In genomic region chr2:130187789-130188431, GRCh38 we compare ENCODE assay signal across 13 cellular contexts. TPM values are rescaled to one million over a fixed set of nuclear protein-coding genes. Genes with fewer than 3 reads are reported as not detected.
A peak's percentile ranks its signal among the peaks of the same experiment; 100 is the strongest.
DNase-seq lines count a peak whose midpoint lies in the region; ATAC-seq, FAIRE-seq and TF ChIP-seq lines count a peak whose summit lies in the region.
"Not testable (repeated sequence)": the region's sequence is repeated elsewhere in the genome, so short reads cannot be mapped to it uniquely, and the experiment has no call there.
"Had no signal": no experiment of that assay in that cellular context is flagged by ENCODE, and none has a peak within 500 bp of the region (broad histone marks: within the 10 kb centered on the region; RNA-seq: fewer than 3 reads in every experiment).

No MANE protein-coding gene starts in this region.

- TF ChIP-seq RAD21 in HepG2 (CRISPR knock-in tag; IDR thresholded peaks at IDR 0.05) = not testable (repeated sequence)

- not testable (repeated sequence) for H2AFZ ChIP-seq in astrocyte (ENCODE audit: low read depth, low read length); HepG2 (ENCODE audit: low read length)

- peaks cover 11% of the 10 kb centered on the region for H3K36me3 Mint-ChIP-seq in astrocyte (ENCODE audit: low read depth, unreplicated experiment)
- peaks cover 15 to 37% of the 10 kb centered on the region in 2 donors for H3K36me3 Mint-ChIP-seq in stimulated activated naive B cell treated with anti-CD40 and anti-IgM and Interleukin-4, amounts not matched to agents 10 μg/mL and 1 μg/mL and 100 μg/mL, for 72 hours

- WGBS in HepG2 (ENCODE audit: low lambda C conversion rate) = 89% methylated on average over 8 of the region's 10 CpGs

- not testable (repeated sequence) for H3K9me3 Mint-ChIP-seq in astrocyte (ENCODE audit: unreplicated experiment); stimulated activated naive B cell treated with anti-CD40 and anti-IgM and Interleukin-4, amounts not matched to agents 10 μg/mL and 1 μg/mL and 100 μg/mL, for 72 hours

- not testable (repeated sequence) for BruUV-seq in HepG2 (replicated peaks; lab: Mats Ljungman, UMichigan)

- not testable (repeated sequence) for ATAC-seq in HepG2; stimulated activated naive B cell treated with anti-CD40 and anti-IgM and Interleukin-4, amounts not matched to agents 10 μg/mL and 1 μg/mL and 100 μg/mL, for 72 hours (replicated peaks)

- H3K27ac ChIP-seq in WERI-Rb-1 = peak overlapping the region; percentile 50
- not testable (repeated sequence) for H3K27ac ChIP-seq in astrocyte (ENCODE audit: low read depth, low read length); HepG2 (ENCODE audit: extremely low read length, insufficient read depth, low read length)

- H3K27me3 ChIP-seq in WERI-Rb-1 (ENCODE audit: insufficient read depth, low read depth, severe bottlenecking); astrocyte (ENCODE audit: insufficient read depth, low read length); HepG2 (ENCODE audit: control insufficient read depth in 1 of 2, insufficient read depth in 2 of 2, low read length in 2 of 2): not testable (repeated sequence)

- TF ChIP-seq POLR2A in HepG2 (IDR thresholded peaks at IDR 0.05; ENCODE audit: insufficient read depth in 1 of 2, low read depth in 2 of 2, low read length in 2 of 2) = peak in 1 of 2 experiments; percentile 41; a peak in 1 of 4 replicates

- CTCF ChIA-PET in HepG2 (lab: Yijun Ruan, JAX; ENCODE audit: low intra/inter-chr PET ratio, low total read pairs) = not testable (repeated sequence)

- POLR2A ChIA-PET in HepG2 (lab: Yijun Ruan, JAX) = interaction anchor here (0.6 to 2.7 kb wide), 2 partner anchors 19 to 1300 kb away, joined by 3 to 11 read pairs; no protein-coding TSS in a partner anchor

- peak overlapping the region; percentile 62 for H3K27ac Mint-ChIP-seq in astrocyte (ENCODE audit: unreplicated experiment)
- H3K27ac Mint-ChIP-seq in stimulated activated naive B cell treated with anti-CD40 and anti-IgM and Interleukin-4, amounts not matched to agents 10 μg/mL and 1 μg/mL and 100 μg/mL, for 72 hours = peak overlapping the region; percentile 77

- intact Hi-C loops in HepG2 (cut with micrococcal nuclease; ENCODE audit: unreplicated experiment) = not testable (repeated sequence)

- H3K36me3 ChIP-seq in WERI-Rb-1; astrocyte (ENCODE audit: insufficient read depth, low read length); HepG2 (replicated peaks in 1 of 2; ENCODE audit: control insufficient read depth in 1 of 2, insufficient read depth in 2 of 2, low read length in 2 of 2): not testable (repeated sequence)

- peaks cover 16% of the 10 kb centered on the region for H4K20me1 ChIP-seq in astrocyte (ENCODE audit: insufficient read depth, low read length)
- not testable (repeated sequence) for H4K20me1 ChIP-seq in HepG2 (ENCODE audit: insufficient read depth, low read length)

- not testable (repeated sequence) for H3K9ac ChIP-seq in astrocyte (ENCODE audit: low read length); HepG2 (ENCODE audit: insufficient read depth, low read depth, low read length)

- FAIRE-seq in HTR-8/SVneo (lab: Jason Lieb, UNC) (peak; percentile 76), HepG2 (lab: Jason Lieb, UNC) (peak; percentile 66)
- not testable (repeated sequence) for FAIRE-seq in astrocyte (lab: Jason Lieb, UNC)

- TF ChIP-seq EP300 in HepG2 (IDR thresholded peaks at IDR 0.05; ENCODE audit: low read depth in 2 of 2, low read length in 2 of 2); HepG2 (CRISPR knock-in tag; IDR thresholded peaks at IDR 0.05; ENCODE audit: borderline replicate concordance): not testable (repeated sequence)

- H3K4me1 ChIP-seq in astrocyte (ENCODE audit: insufficient read depth, low read length) (peaks cover 13% of the 10 kb centered on the region), HepG2 (ENCODE audit: insufficient read depth, low read length) (peaks cover 31% of the 10 kb centered on the region)

- in situ Hi-C loops in HepG2 (cut with HindIII; ENCODE audit: extremely low pct_ligation_motif_present, low pct_unique_long_range_greater_than_20kb) = loop anchor here (25.0 kb wide), 1 partner anchor 1299 kb away; the partner anchor contains the start of genes MZT2A and TUBA3D

- not testable (repeated sequence) for H3K4me2 ChIP-seq in astrocyte (ENCODE audit: low read length); HepG2 (ENCODE audit: low read depth, low read length)

- peaks cover 32% of the 10 kb centered on the region for H3K79me2 ChIP-seq in astrocyte (ENCODE audit: insufficient read depth, low read length)
- peaks cover 18% of the 10 kb centered on the region for H3K79me2 ChIP-seq in HepG2 (ENCODE audit: insufficient read depth, low read length)

- H3K4me3 Mint-ChIP-seq in astrocyte (ENCODE audit: unreplicated experiment); stimulated activated naive B cell treated with anti-CD40 and anti-IgM and Interleukin-4, amounts not matched to agents 10 μg/mL and 1 μg/mL and 100 μg/mL, for 72 hours: not testable (repeated sequence)

- H3K27me3 Mint-ChIP-seq in astrocyte (ENCODE audit: low read depth, unreplicated experiment); stimulated activated naive B cell treated with anti-CD40 and anti-IgM and Interleukin-4, amounts not matched to agents 10 μg/mL and 1 μg/mL and 100 μg/mL, for 72 hours: not testable (repeated sequence)

- H3K4me3 ChIP-seq in WERI-Rb-1 (ENCODE audit: low read depth, low read length); astrocyte (ENCODE audit: insufficient read depth, low read depth, low read length); HepG2 (replicated peaks in 1 of 3; ENCODE audit: insufficient read depth in 1 of 3, low read depth in 2 of 3, low read length in 3 of 3): not testable (repeated sequence)

- DNase-seq in DMS53 (lab: John Stamatoyannopoulos, UW) (peak; percentile 32), WERI-Rb-1 (peak; percentile 55), HepG2 (ENCODE audit: low spot score) (peak; percentile 39)
- DNase-seq in HTR-8/SVneo (ENCODE audit: insufficient read length, low spot score); astrocyte (ENCODE audit: low read depth); stimulated activated naive B cell treated with anti-CD40 and anti-IgM and Interleukin-4, amounts not matched to agents 10 μg/mL and 1 μg/mL and 100 μg/mL, for 72 hours: not testable (repeated sequence)

- not testable (repeated sequence) for TF ChIP-seq CTCF in WERI-Rb-1 (IDR thresholded peaks at IDR 0.05; ENCODE audit: low read depth, low read length); astrocyte (IDR thresholded peaks at IDR 0.05; ENCODE audit: insufficient read depth, low read depth, low read length); HepG2 (CRISPR knock-in tag; IDR thresholded peaks at IDR 0.05)

- H3K4me1 Mint-ChIP-seq in astrocyte (ENCODE audit: low read depth, unreplicated experiment) = peaks cover 21% of the 10 kb centered on the region
- peaks cover 10 to 24% of the 10 kb centered on the region in 2 donors for H3K4me1 Mint-ChIP-seq in stimulated activated naive B cell treated with anti-CD40 and anti-IgM and Interleukin-4, amounts not matched to agents 10 μg/mL and 1 μg/mL and 100 μg/mL, for 72 hours

- H3K9me3 ChIP-seq in WERI-Rb-1 (ENCODE audit: severe bottlenecking); astrocyte (ENCODE audit: insufficient read depth, low read depth, low read length); HepG2 (ENCODE audit: low read length): not testable (repeated sequence)

RNA-seq across cellular contexts. Expression of gene MZT2B, which starts 5.8 kb away (rescaled TPM):
- total RNA-seq in astrocyte (232 and 234 TPM in 2 replicates), HepG2 (2016; rRNA removed; fragmentation: Illumina TruSeq; extraction: Trizol) (308 and 410 TPM in 2 replicates)
- total RNA-seq in HepG2 (2016; cell fraction: cytosol; rRNA removed; fragmentation: Illumina TruSeq; extraction: Trizol; ENCODE audit: low read depth) = 664 and 798 TPM in 2 replicates
- 352 and 417 TPM in 2 replicates for total RNA-seq in HepG2 (2016; cell fraction: insoluble cytoplasmic fraction; rRNA removed; fragmentation: Illumina TruSeq; extraction: Trizol)
- 641 and 838 TPM in 2 replicates for total RNA-seq in HepG2 (2016; cell fraction: membrane; rRNA removed; fragmentation: Illumina TruSeq; extraction: Trizol)
- total RNA-seq in HepG2 (2016; cell fraction: nucleus; rRNA removed; fragmentation: Illumina TruSeq; extraction: Trizol) = 142 and 179 TPM in 2 replicates
- polyA plus RNA-seq in HepG2 (2011; rRNA removed) = 244 and 253 TPM in 2 replicates
- polyA plus RNA-seq in HepG2 (2011; cell fraction: cytosol; rRNA removed) = 121 and 325 TPM in 2 replicates
- polyA plus RNA-seq in HepG2 (2011; cell fraction: nucleus; rRNA removed) = 97.5 and 107 TPM in 2 replicates
- 208 and 248 TPM in 2 replicates for polyA plus RNA-seq in HepG2 (2012)
- 676 and 762 TPM in 2 replicates for polyA plus RNA-seq in HepG2 (2016; cell fraction: cytosol; fragmentation: Illumina TruSeq; extraction: Trizol; ENCODE audit: low read depth)
- polyA plus RNA-seq in HepG2 (2016; cell fraction: insoluble cytoplasmic fraction; fragmentation: Illumina TruSeq; extraction: Trizol; ENCODE audit: low read depth) = 300 and 324 TPM in 2 replicates
- polyA plus RNA-seq in HepG2 (2016; cell fraction: membrane; fragmentation: Illumina TruSeq; extraction: Trizol; ENCODE audit: low read depth) = 541 and 609 TPM in 2 replicates
- polyA plus RNA-seq in HepG2 (2016; cell fraction: nucleus; fragmentation: Illumina TruSeq; extraction: Trizol; ENCODE audit: insufficient read depth, low read depth) = 261 and 270 TPM in 2 replicates
- 12.3 and 45.2 TPM in 2 replicates for polyA minus RNA-seq in HepG2 (2011; rRNA and poly(A)+ RNA removed; ENCODE audit: low replicate concordance)
- polyA minus RNA-seq in HepG2 (2011; cell fraction: cytosol; rRNA and poly(A)+ RNA removed) = 53.2 and 58.8 TPM in 2 replicates
- 20.9 and 25.2 TPM in 2 replicates for polyA minus RNA-seq in HepG2 (2011; cell fraction: nucleus; rRNA and poly(A)+ RNA removed)

RNA-seq across cellular contexts. Expression of gene SMPD4, which starts 6.5 kb away (rescaled TPM):
- total RNA-seq in astrocyte = 60.1 and 66.3 TPM in 2 replicates
- total RNA-seq in HepG2 (2016; rRNA removed; fragmentation: Illumina TruSeq; extraction: Trizol) = 70.5 and 72.5 TPM in 2 replicates
- 16.2 and 16.4 TPM in 2 replicates for total RNA-seq in HepG2 (2016; cell fraction: cytosol; rRNA removed; fragmentation: Illumina TruSeq; extraction: Trizol; ENCODE audit: low read depth)
- total RNA-seq in HepG2 (2016; cell fraction: insoluble cytoplasmic fraction; rRNA removed; fragmentation: Illumina TruSeq; extraction: Trizol) = 63.3 and 71.6 TPM in 2 replicates
- total RNA-seq in HepG2 (2016; cell fraction: membrane; rRNA removed; fragmentation: Illumina TruSeq; extraction: Trizol) = 45.6 and 46.9 TPM in 2 replicates
- 70.7 and 77.5 TPM in 2 replicates for total RNA-seq in HepG2 (2016; cell fraction: nucleus; rRNA removed; fragmentation: Illumina TruSeq; extraction: Trizol)
- polyA plus RNA-seq in HepG2 (2011; rRNA removed) = 63.2 and 69.0 TPM in 2 replicates
- polyA plus RNA-seq in HepG2 (2011; cell fraction: cytosol; rRNA removed) = 27.2 and 39.1 TPM in 2 replicates
- 483 and 680 TPM in 2 replicates for polyA plus RNA-seq in HepG2 (2011; cell fraction: nucleus; rRNA removed)
- 53.0 and 69.5 TPM in 2 replicates for polyA plus RNA-seq in HepG2 (2012)
- polyA plus RNA-seq in HepG2 (2016; cell fraction: cytosol; fragmentation: Illumina TruSeq; extraction: Trizol; ENCODE audit: low read depth) = 12.9 and 14.8 TPM in 2 replicates
- 81.9 and 105 TPM in 2 replicates for polyA plus RNA-seq in HepG2 (2016; cell fraction: insoluble cytoplasmic fraction; fragmentation: Illumina TruSeq; extraction: Trizol; ENCODE audit: low read depth)
- 36.8 and 38.6 TPM in 2 replicates for polyA plus RNA-seq in HepG2 (2016; cell fraction: membrane; fragmentation: Illumina TruSeq; extraction: Trizol; ENCODE audit: low read depth)
- polyA plus RNA-seq in HepG2 (2016; cell fraction: nucleus; fragmentation: Illumina TruSeq; extraction: Trizol; ENCODE audit: insufficient read depth, low read depth) = 229 and 236 TPM in 2 replicates
- polyA minus RNA-seq in HepG2 (2011; rRNA and poly(A)+ RNA removed; ENCODE audit: low replicate concordance) = 39.1 and 125 TPM in 2 replicates
- polyA minus RNA-seq in HepG2 (2011; cell fraction: cytosol; rRNA and poly(A)+ RNA removed) = 39.4 and 44.1 TPM in 2 replicates
- polyA minus RNA-seq in HepG2 (2011; cell fraction: nucleus; rRNA and poly(A)+ RNA removed) = 82.9 and 90.9 TPM in 2 replicates

RNA-seq across cellular contexts. Expression of gene TUBA3E, which starts 10.3 kb away (rescaled TPM):
- total RNA-seq in astrocyte (not detected in 2 replicates), HepG2 (2016; rRNA removed; fragmentation: Illumina TruSeq; extraction: Trizol) (not detected in 2 replicates)
- total RNA-seq in HepG2 (2016; cell fraction: cytosol; rRNA removed; fragmentation: Illumina TruSeq; extraction: Trizol; ENCODE audit: low read depth) = not detected in 2 replicates
- total RNA-seq in HepG2 (2016; cell fraction: insoluble cytoplasmic fraction; rRNA removed; fragmentation: Illumina TruSeq; extraction: Trizol) = not detected in 2 replicates
- not detected in 2 replicates for total RNA-seq in HepG2 (2016; cell fraction: membrane; rRNA removed; fragmentation: Illumina TruSeq; extraction: Trizol)
- total RNA-seq in HepG2 (2016; cell fraction: nucleus; rRNA removed; fragmentation: Illumina TruSeq; extraction: Trizol) = not detected in 2 replicates
- not detected in 2 replicates for polyA plus RNA-seq in HepG2 (2011; rRNA removed)
- not detected in 2 replicates for polyA plus RNA-seq in HepG2 (2011; cell fraction: cytosol; rRNA removed)
- not detected in 2 replicates for polyA plus RNA-seq in HepG2 (2011; cell fraction: nucleus; rRNA removed)
- not detected in 2 replicates for polyA plus RNA-seq in HepG2 (2012)
- polyA plus RNA-seq in HepG2 (2016; cell fraction: cytosol; fragmentation: Illumina TruSeq; extraction: Trizol; ENCODE audit: low read depth) = not detected in 2 replicates
- polyA plus RNA-seq in HepG2 (2016; cell fraction: insoluble cytoplasmic fraction; fragmentation: Illumina TruSeq; extraction: Trizol; ENCODE audit: low read depth) = not detected in 2 replicates
- not detected in 2 replicates for polyA plus RNA-seq in HepG2 (2016; cell fraction: membrane; fragmentation: Illumina TruSeq; extraction: Trizol; ENCODE audit: low read depth)
- not detected in 2 replicates for polyA plus RNA-seq in HepG2 (2016; cell fraction: nucleus; fragmentation: Illumina TruSeq; extraction: Trizol; ENCODE audit: insufficient read depth, low read depth)
- not detected in 2 replicates for polyA minus RNA-seq in HepG2 (2011; rRNA and poly(A)+ RNA removed; ENCODE audit: low replicate concordance)
- polyA minus RNA-seq in HepG2 (2011; cell fraction: cytosol; rRNA and poly(A)+ RNA removed) = not detected in 2 replicates
- polyA minus RNA-seq in HepG2 (2011; cell fraction: nucleus; rRNA and poly(A)+ RNA removed) = not detected in 2 replicates
- total RNA-seq: Calu3; CD8-positive, alpha-beta memory T cell; G401; GM23248; M059J; OCI-LY7 had no signal
- polyA plus RNA-seq: CD14-positive monocyte; CD8-positive, alpha-beta memory T cell; GM23248 had no signal

RNA-seq across cellular contexts. Expression of gene CCDC74B, which starts 43.0 kb away (rescaled TPM):
- total RNA-seq in astrocyte = 3.0 and 3.7 TPM in 2 replicates
- 0.11 TPM in 1 of 2 replicates, not detected in the other for total RNA-seq in HepG2 (2016; rRNA removed; fragmentation: Illumina TruSeq; extraction: Trizol)
- total RNA-seq in HepG2 (2016; cell fraction: cytosol; rRNA removed; fragmentation: Illumina TruSeq; extraction: Trizol; ENCODE audit: low read depth) = 0.26 TPM in 1 of 2 replicates, not detected in the other
- 0.15 and 0.24 TPM in 2 replicates for total RNA-seq in HepG2 (2016; cell fraction: insoluble cytoplasmic fraction; rRNA removed; fragmentation: Illumina TruSeq; extraction: Trizol)
- 0.55 TPM in 1 of 2 replicates, not detected in the other for total RNA-seq in HepG2 (2016; cell fraction: membrane; rRNA removed; fragmentation: Illumina TruSeq; extraction: Trizol)
- 0.28 and 0.37 TPM in 2 replicates for total RNA-seq in HepG2 (2016; cell fraction: nucleus; rRNA removed; fragmentation: Illumina TruSeq; extraction: Trizol)
- polyA plus RNA-seq in HepG2 (2011; rRNA removed) = 0.07 and 0.12 TPM in 2 replicates
- polyA plus RNA-seq in HepG2 (2011; cell fraction: cytosol; rRNA removed) = 0.04 and 0.21 TPM in 2 replicates
- 1.0 and 1.3 TPM in 2 replicates for polyA plus RNA-seq in HepG2 (2011; cell fraction: nucleus; rRNA removed)
- 0.04 and 0.16 TPM in 2 replicates for polyA plus RNA-seq in HepG2 (2012)
- polyA plus RNA-seq in HepG2 (2016; cell fraction: cytosol; fragmentation: Illumina TruSeq; extraction: Trizol; ENCODE audit: low read depth) = 0.26 and 0.28 TPM in 2 replicates
- polyA plus RNA-seq in HepG2 (2016; cell fraction: insoluble cytoplasmic fraction; fragmentation: Illumina TruSeq; extraction: Trizol; ENCODE audit: low read depth) = 0.35 TPM in 1 of 2 replicates, not detected in the other
- 0.21 and 0.37 TPM in 2 replicates for polyA plus RNA-seq in HepG2 (2016; cell fraction: membrane; fragmentation: Illumina TruSeq; extraction: Trizol; ENCODE audit: low read depth)
- 0.75 and 0.81 TPM in 2 replicates for polyA plus RNA-seq in HepG2 (2016; cell fraction: nucleus; fragmentation: Illumina TruSeq; extraction: Trizol; ENCODE audit: insufficient read depth, low read depth)
- 0.47 TPM in 1 of 2 replicates, not detected in the other for polyA minus RNA-seq in HepG2 (2011; rRNA and poly(A)+ RNA removed; ENCODE audit: low replicate concordance)
- not detected in 2 replicates for polyA minus RNA-seq in HepG2 (2011; cell fraction: cytosol; rRNA and poly(A)+ RNA removed)
- 0.50 and 0.90 TPM in 2 replicates for polyA minus RNA-seq in HepG2 (2011; cell fraction: nucleus; rRNA and poly(A)+ RNA removed)
- polyA plus RNA-seq: CD14-positive monocyte had no signal

RNA-seq across cellular contexts. Expression of gene POTEF, which starts 58.9 kb away (rescaled TPM):
- total RNA-seq in astrocyte (2.1 and 2.3 TPM in 2 replicates), HepG2 (2016; rRNA removed; fragmentation: Illumina TruSeq; extraction: Trizol) (1.9 and 6.0 TPM in 2 replicates)
- 1.6 and 1.7 TPM in 2 replicates for total RNA-seq in HepG2 (2016; cell fraction: cytosol; rRNA removed; fragmentation: Illumina TruSeq; extraction: Trizol; ENCODE audit: low read depth)
- 2.0 and 5.7 TPM in 2 replicates for total RNA-seq in HepG2 (2016; cell fraction: insoluble cytoplasmic fraction; rRNA removed; fragmentation: Illumina TruSeq; extraction: Trizol)
- total RNA-seq in HepG2 (2016; cell fraction: membrane; rRNA removed; fragmentation: Illumina TruSeq; extraction: Trizol) = 2.2 and 2.6 TPM in 2 replicates
- total RNA-seq in HepG2 (2016; cell fraction: nucleus; rRNA removed; fragmentation: Illumina TruSeq; extraction: Trizol) = 18.5 and 22.6 TPM in 2 replicates
- polyA plus RNA-seq in HepG2 (2011; rRNA removed) = 1.2 and 1.7 TPM in 2 replicates
- polyA plus RNA-seq in HepG2 (2011; cell fraction: cytosol; rRNA removed) = 0.26 and 0.34 TPM in 2 replicates
- polyA plus RNA-seq in HepG2 (2011; cell fraction: nucleus; rRNA removed) = 16.9 and 20.4 TPM in 2 replicates
- 2.0 and 2.3 TPM in 2 replicates for polyA plus RNA-seq in HepG2 (2012)
- not detected in 2 replicates for polyA plus RNA-seq in HepG2 (2016; cell fraction: cytosol; fragmentation: Illumina TruSeq; extraction: Trizol; ENCODE audit: low read depth)
- 0.19 and 0.31 TPM in 2 replicates for polyA plus RNA-seq in HepG2 (2016; cell fraction: insoluble cytoplasmic fraction; fragmentation: Illumina TruSeq; extraction: Trizol; ENCODE audit: low read depth)
- not detected in 2 replicates for polyA plus RNA-seq in HepG2 (2016; cell fraction: membrane; fragmentation: Illumina TruSeq; extraction: Trizol; ENCODE audit: low read depth)
- polyA plus RNA-seq in HepG2 (2016; cell fraction: nucleus; fragmentation: Illumina TruSeq; extraction: Trizol; ENCODE audit: insufficient read depth, low read depth) = 6.1 and 6.5 TPM in 2 replicates
- 25.5 TPM in 1 of 2 replicates, not detected in the other for polyA minus RNA-seq in HepG2 (2011; rRNA and poly(A)+ RNA removed; ENCODE audit: low replicate concordance)
- polyA minus RNA-seq in HepG2 (2011; cell fraction: cytosol; rRNA and poly(A)+ RNA removed) = 1.6 and 2.9 TPM in 2 replicates
- 57.8 and 73.4 TPM in 2 replicates for polyA minus RNA-seq in HepG2 (2011; cell fraction: nucleus; rRNA and poly(A)+ RNA removed)
- total RNA-seq: Calu3; CD8-positive, alpha-beta memory T cell; GM23248; M059J; OCI-LY7 had no signal
- polyA plus RNA-seq: CD14-positive monocyte, GM23248 had no signal
